In genomic region chr9:71769175-71770165, GRCh38 we compare ENCODE assay signal across 1 cellular context.
A peak's percentile ranks its signal among the peaks of the same experiment; 100 is the strongest.
TF ChIP-seq lines count a peak whose summit lies in the region.

No MANE protein-coding gene starts in this region.

TF ChIP-seq in HepG2, 621 proteins besides CTCF, POLR2A, EP300 and RAD21 (continued from another document and continues in another):
- TF ChIP-seq ZBTB25 (CRISPR knock-in tag; IDR thresholded peaks at IDR 0.05) (0 out of 2 replicates have a peak, but pooled peaks have one; percentile 36), ZIK1 (CRISPR knock-in tag; IDR thresholded peaks at IDR 0.05; ENCODE audit: borderline replicate concordance, low read depth) (no peak), HOXA3 (CRISPR knock-in tag; IDR thresholded peaks at IDR 0.05) (peak; percentile 40), ZNF607 (CRISPR knock-in tag; IDR thresholded peaks at IDR 0.05; ENCODE audit: borderline replicate concordance) (no peak), SP1 (IDR thresholded peaks at IDR 0.05) (no peak), SP1 (CRISPR knock-in tag; IDR thresholded peaks at IDR 0.05) (no peak), GATAD2A (CRISPR knock-in tag; IDR thresholded peaks at IDR 0.05) (0 out of 2 replicates have a peak, but pooled peaks have one; percentile 11), ZBTB1 (CRISPR knock-in tag; IDR thresholded peaks at IDR 0.05; ENCODE audit: borderline replicate concordance) (no peak), NBN (conservative IDR thresholded peaks at IDR 0.05) (no peak), ZNF547 (CRISPR knock-in tag; IDR thresholded peaks at IDR 0.05) (0 out of 2 replicates have a peak, but pooled peaks have one; percentile 8), SP4 (CRISPR knock-in tag; IDR thresholded peaks at IDR 0.05) (no peak; the same call in 1 of the 2 replicates), MTA3 (CRISPR knock-in tag; IDR thresholded peaks at IDR 0.05) (no peak), GTF3A (CRISPR knock-in tag; conservative IDR thresholded peaks at IDR 0.05) (no peak), UBTF (CRISPR knock-in tag; IDR thresholded peaks at IDR 0.05) (0 out of 2 replicates have a peak, but pooled peaks have one; percentile 33), ATF1 (CRISPR knock-in tag; IDR thresholded peaks at IDR 0.05) (no peak), ZNF687 (CRISPR knock-in tag; IDR thresholded peaks at IDR 0.05) (peak; percentile 40), GTF2F1 (IDR thresholded peaks at IDR 0.05; ENCODE audit: low read length) (no peak), ZSCAN30 (CRISPR knock-in tag; IDR thresholded peaks at IDR 0.05) (no peak), KAT8 (CRISPR knock-in tag; IDR thresholded peaks at IDR 0.05) (peak; percentile 27; the same call in 1 of the 2 replicates), TEAD2 (CRISPR knock-in tag; IDR thresholded peaks at IDR 0.05) (no peak), PPARG (CRISPR knock-in tag; conservative IDR thresholded peaks at IDR 0.05) (no peak), ERF (CRISPR knock-in tag; IDR thresholded peaks at IDR 0.05) (no peak), ZBTB44 (CRISPR knock-in tag; IDR thresholded peaks at IDR 0.05) (no peak), ZNF510 (CRISPR knock-in tag; IDR thresholded peaks at IDR 0.05; ENCODE audit: low read depth) (no peak), JUNB (CRISPR knock-in tag; IDR thresholded peaks at IDR 0.05; ENCODE audit: borderline replicate concordance) (no peak), NR2F6 (IDR thresholded peaks at IDR 0.05) (no peak), NR2F6 (CRISPR knock-in tag; IDR thresholded peaks at IDR 0.05) (no peak), SALL2 (CRISPR knock-in tag; IDR thresholded peaks at IDR 0.05) (no peak), NCOR1 (IDR thresholded peaks at IDR 0.05; ENCODE audit: borderline replicate concordance, low read length) (no peak), HINFP (CRISPR knock-in tag; IDR thresholded peaks at IDR 0.05; ENCODE audit: low read depth) (no peak), KLF11 (CRISPR knock-in tag; IDR thresholded peaks at IDR 0.05) (no peak), NFE2L1 (CRISPR knock-in tag; IDR thresholded peaks at IDR 0.05; ENCODE audit: borderline replicate concordance) (no peak), ZSCAN29 (CRISPR knock-in tag; conservative IDR thresholded peaks at IDR 0.05) (no peak), ZBTB46 (CRISPR knock-in tag; IDR thresholded peaks at IDR 0.05; ENCODE audit: borderline replicate concordance) (no peak), ZFP36L1 (CRISPR knock-in tag; IDR thresholded peaks at IDR 0.05) (no peak), NCOA1 (CRISPR knock-in tag; IDR thresholded peaks at IDR 0.05) (no peak), MYC (CRISPR knock-in tag; IDR thresholded peaks at IDR 0.05; ENCODE audit: borderline replicate concordance) (no peak), CHCHD3 (CRISPR knock-in tag; IDR thresholded peaks at IDR 0.05) (no peak), PLRG1 (conservative IDR thresholded peaks at IDR 0.05) (no peak), ZNF335 (CRISPR knock-in tag; IDR thresholded peaks at IDR 0.05) (no peak), ATF2 (CRISPR knock-in tag; IDR thresholded peaks at IDR 0.05) (no peak), ZNF513 (CRISPR knock-in tag; conservative IDR thresholded peaks at IDR 0.05) (no peak), SMAD9 (CRISPR knock-in tag; IDR thresholded peaks at IDR 0.05) (no peak), ZNF136 (CRISPR knock-in tag; IDR thresholded peaks at IDR 0.05; ENCODE audit: low read depth) (no peak), MEF2D (CRISPR knock-in tag; IDR thresholded peaks at IDR 0.05) (no peak), GPN1 (CRISPR knock-in tag; IDR thresholded peaks at IDR 0.05; ENCODE audit: borderline replicate concordance) (no peak), CEBPG (CRISPR knock-in tag; IDR thresholded peaks at IDR 0.05) (no peak), GPBP1L1 (CRISPR knock-in tag; IDR thresholded peaks at IDR 0.05) (no peak), ZNF737 (CRISPR knock-in tag; IDR thresholded peaks at IDR 0.05; ENCODE audit: borderline replicate concordance) (peak; percentile 50; the same call in 1 of the 2 replicates), ZSCAN20 (CRISPR knock-in tag; IDR thresholded peaks at IDR 0.05; ENCODE audit: borderline replicate concordance) (no peak), TEAD3 (CRISPR knock-in tag; optimal IDR thresholded peaks at IDR 0.05; ENCODE audit: borderline replicate concordance) (no peak), ZNF326 (CRISPR knock-in tag; IDR thresholded peaks at IDR 0.05; ENCODE audit: borderline replicate concordance) (no peak), ZNF274 (CRISPR knock-in tag; IDR thresholded peaks at IDR 0.05) (no peak), ZFX (CRISPR knock-in tag; IDR thresholded peaks at IDR 0.05; ENCODE audit: low read depth) (peak; percentile 2; the same call in 1 of the 2 replicates), SRSF1 (optimal IDR thresholded peaks at IDR 0.05; ENCODE audit: low read depth, low read length) (no peak), ZNF703 (CRISPR knock-in tag; IDR thresholded peaks at IDR 0.05; ENCODE audit: borderline replicate concordance) (0 out of 2 replicates have a peak, but pooled peaks have one; percentile 41)
